2 cellular contexts compared by ENCODE assay signal in the genomic region with DNA sequence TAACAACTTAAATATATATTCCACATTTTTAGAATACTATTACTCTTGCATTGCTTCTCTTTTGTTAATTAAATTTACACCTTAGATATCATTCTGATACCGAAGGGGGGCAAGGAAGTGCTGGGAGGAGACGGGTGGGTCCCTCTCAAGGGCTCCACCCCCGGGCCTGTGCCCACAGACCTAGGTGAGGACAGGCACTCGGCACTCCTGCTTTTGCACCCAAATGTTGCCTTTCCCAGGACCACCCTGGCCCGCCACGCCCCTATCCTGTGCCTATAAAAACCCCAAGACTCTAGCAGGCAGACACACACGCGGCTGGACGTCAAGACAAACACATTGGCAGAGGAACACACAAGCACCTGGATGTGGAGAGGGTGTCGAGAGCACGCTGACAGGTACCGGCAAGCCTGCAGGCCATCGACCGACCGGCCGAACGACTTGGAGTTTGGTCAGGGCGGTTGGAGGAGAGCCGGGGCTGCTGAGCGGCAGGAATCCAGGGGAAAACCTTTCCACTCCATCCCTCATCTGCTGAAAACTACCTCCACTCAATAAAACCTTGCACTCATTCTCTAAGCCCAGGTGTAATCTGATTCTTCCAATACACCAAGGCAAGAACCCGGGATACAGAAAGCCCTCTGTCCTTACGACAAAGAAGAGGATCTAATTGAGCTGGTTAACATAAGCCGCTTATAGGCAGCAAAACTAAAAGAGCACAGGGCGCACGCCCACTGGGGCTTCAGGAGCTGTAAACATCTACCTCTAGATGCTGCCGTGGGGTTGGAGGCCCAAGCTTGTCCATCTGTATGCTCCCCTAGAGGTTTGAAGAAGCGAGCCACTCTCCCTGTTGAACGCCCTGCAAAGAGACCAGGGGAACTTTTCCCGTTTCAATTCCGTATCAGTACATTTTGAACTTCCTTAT.
TF ChIP-seq lines count a peak whose summit lies in the region.

No MANE protein-coding gene starts in this region.

TF ChIP-seq in K562, 482 proteins besides CTCF, POLR2A, EP300 and RAD21 (continues in another document):
- TF ChIP-seq, protein P1, sequence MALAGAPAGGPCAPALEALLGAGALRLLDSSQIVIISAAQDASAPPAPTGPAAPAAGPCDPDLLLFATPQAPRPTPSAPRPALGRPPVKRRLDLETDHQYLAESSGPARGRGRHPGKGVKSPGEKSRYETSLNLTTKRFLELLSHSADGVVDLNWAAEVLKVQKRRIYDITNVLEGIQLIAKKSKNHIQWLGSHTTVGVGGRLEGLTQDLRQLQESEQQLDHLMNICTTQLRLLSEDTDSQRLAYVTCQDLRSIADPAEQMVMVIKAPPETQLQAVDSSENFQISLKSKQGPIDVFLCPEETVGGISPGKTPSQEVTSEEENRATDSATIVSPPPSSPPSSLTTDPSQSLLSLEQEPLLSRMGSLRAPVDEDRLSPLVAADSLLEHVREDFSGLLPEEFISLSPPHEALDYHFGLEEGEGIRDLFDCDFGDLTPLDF (CRISPR knock-in tag; IDR thresholded peaks at IDR 0.05), result no peak
- TF ChIP-seq, protein P2, sequence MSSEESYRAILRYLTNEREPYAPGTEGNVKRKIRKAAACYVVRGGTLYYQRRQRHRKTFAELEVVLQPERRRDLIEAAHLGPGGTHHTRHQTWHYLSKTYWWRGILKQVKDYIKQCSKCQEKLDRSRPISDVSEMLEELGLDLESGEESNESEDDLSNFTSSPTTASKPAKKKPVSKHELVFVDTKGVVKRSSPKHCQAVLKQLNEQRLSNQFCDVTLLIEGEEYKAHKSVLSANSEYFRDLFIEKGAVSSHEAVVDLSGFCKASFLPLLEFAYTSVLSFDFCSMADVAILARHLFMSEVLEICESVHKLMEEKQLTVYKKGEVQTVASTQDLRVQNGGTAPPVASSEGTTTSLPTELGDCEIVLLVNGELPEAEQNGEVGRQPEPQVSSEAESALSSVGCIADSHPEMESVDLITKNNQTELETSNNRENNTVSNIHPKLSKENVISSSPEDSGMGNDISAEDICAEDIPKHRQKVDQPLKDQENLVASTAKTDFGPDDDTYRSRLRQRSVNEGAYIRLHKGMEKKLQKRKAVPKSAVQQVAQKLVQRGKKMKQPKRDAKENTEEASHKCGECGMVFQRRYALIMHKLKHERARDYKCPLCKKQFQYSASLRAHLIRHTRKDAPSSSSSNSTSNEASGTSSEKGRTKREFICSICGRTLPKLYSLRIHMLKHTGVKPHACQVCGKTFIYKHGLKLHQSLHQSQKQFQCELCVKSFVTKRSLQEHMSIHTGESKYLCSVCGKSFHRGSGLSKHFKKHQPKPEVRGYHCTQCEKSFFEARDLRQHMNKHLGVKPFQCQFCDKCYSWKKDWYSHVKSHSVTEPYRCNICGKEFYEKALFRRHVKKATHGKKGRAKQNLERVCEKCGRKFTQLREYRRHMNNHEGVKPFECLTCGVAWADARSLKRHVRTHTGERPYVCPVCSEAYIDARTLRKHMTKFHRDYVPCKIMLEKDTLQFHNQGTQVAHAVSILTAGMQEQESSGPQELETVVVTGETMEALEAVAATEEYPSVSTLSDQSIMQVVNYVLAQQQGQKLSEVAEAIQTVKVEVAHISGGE (CRISPR knock-in tag; IDR thresholded peaks at IDR 0.05), result no peak
- TF ChIP-seq, protein P3, sequence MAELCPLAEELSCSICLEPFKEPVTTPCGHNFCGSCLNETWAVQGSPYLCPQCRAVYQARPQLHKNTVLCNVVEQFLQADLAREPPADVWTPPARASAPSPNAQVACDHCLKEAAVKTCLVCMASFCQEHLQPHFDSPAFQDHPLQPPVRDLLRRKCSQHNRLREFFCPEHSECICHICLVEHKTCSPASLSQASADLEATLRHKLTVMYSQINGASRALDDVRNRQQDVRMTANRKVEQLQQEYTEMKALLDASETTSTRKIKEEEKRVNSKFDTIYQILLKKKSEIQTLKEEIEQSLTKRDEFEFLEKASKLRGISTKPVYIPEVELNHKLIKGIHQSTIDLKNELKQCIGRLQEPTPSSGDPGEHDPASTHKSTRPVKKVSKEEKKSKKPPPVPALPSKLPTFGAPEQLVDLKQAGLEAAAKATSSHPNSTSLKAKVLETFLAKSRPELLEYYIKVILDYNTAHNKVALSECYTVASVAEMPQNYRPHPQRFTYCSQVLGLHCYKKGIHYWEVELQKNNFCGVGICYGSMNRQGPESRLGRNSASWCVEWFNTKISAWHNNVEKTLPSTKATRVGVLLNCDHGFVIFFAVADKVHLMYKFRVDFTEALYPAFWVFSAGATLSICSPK (IDR thresholded peaks at IDR 0.05; ENCODE audit: borderline replicate concordance), result no peak
- TF ChIP-seq KHSRP (IDR thresholded peaks at IDR 0.05) (no peak), CREBBP (IDR thresholded peaks at IDR 0.05; ENCODE audit: low read depth, low read length) (no peak), PURB (CRISPR knock-in tag; IDR thresholded peaks at IDR 0.05; ENCODE audit: low read depth) (no peak)

TF ChIP-seq in HepG2, 621 proteins besides CTCF, POLR2A, EP300 and RAD21:
- TF ChIP-seq, protein P4, sequence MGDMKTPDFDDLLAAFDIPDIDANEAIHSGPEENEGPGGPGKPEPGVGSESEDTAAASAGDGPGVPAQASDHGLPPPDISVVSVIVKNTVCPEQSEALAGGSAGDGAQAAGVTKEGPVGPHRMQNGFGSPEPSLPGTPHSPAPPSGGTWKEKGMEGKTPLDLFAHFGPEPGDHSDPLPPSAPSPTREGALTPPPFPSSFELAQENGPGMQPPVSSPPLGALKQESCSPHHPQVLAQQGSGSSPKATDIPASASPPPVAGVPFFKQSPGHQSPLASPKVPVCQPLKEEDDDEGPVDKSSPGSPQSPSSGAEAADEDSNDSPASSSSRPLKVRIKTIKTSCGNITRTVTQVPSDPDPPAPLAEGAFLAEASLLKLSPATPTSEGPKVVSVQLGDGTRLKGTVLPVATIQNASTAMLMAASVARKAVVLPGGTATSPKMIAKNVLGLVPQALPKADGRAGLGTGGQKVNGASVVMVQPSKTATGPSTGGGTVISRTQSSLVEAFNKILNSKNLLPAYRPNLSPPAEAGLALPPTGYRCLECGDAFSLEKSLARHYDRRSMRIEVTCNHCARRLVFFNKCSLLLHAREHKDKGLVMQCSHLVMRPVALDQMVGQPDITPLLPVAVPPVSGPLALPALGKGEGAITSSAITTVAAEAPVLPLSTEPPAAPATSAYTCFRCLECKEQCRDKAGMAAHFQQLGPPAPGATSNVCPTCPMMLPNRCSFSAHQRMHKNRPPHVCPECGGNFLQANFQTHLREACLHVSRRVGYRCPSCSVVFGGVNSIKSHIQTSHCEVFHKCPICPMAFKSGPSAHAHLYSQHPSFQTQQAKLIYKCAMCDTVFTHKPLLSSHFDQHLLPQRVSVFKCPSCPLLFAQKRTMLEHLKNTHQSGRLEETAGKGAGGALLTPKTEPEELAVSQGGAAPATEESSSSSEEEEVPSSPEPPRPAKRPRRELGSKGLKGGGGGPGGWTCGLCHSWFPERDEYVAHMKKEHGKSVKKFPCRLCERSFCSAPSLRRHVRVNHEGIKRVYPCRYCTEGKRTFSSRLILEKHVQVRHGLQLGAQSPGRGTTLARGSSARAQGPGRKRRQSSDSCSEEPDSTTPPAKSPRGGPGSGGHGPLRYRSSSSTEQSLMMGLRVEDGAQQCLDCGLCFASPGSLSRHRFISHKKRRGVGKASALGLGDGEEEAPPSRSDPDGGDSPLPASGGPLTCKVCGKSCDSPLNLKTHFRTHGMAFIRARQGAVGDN (CRISPR knock-in tag; IDR thresholded peaks at IDR 0.05), result peak; percentile 46
- TF ChIP-seq POGZ (CRISPR knock-in tag; IDR thresholded peaks at IDR 0.05), result 0 out of 2 replicates have a peak, but pooled peaks have one; percentile 24
- no peak for TF ChIP-seq ARID2 (CRISPR knock-in tag; IDR thresholded peaks at IDR 0.05; ENCODE audit: borderline replicate concordance)
- no peak for TF ChIP-seq AKAP8 (CRISPR knock-in tag; IDR thresholded peaks at IDR 0.05)
- TF ChIP-seq, protein P5, sequence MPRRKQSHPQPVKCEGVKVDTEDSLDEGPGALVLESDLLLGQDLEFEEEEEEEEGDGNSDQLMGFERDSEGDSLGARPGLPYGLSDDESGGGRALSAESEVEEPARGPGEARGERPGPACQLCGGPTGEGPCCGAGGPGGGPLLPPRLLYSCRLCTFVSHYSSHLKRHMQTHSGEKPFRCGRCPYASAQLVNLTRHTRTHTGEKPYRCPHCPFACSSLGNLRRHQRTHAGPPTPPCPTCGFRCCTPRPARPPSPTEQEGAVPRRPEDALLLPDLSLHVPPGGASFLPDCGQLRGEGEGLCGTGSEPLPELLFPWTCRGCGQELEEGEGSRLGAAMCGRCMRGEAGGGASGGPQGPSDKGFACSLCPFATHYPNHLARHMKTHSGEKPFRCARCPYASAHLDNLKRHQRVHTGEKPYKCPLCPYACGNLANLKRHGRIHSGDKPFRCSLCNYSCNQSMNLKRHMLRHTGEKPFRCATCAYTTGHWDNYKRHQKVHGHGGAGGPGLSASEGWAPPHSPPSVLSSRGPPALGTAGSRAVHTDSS (CRISPR knock-in tag; conservative IDR thresholded peaks at IDR 0.05), result no peak
- TF ChIP-seq NFYC (CRISPR knock-in tag; IDR thresholded peaks at IDR 0.05), result no peak
- TF ChIP-seq, protein P6, sequence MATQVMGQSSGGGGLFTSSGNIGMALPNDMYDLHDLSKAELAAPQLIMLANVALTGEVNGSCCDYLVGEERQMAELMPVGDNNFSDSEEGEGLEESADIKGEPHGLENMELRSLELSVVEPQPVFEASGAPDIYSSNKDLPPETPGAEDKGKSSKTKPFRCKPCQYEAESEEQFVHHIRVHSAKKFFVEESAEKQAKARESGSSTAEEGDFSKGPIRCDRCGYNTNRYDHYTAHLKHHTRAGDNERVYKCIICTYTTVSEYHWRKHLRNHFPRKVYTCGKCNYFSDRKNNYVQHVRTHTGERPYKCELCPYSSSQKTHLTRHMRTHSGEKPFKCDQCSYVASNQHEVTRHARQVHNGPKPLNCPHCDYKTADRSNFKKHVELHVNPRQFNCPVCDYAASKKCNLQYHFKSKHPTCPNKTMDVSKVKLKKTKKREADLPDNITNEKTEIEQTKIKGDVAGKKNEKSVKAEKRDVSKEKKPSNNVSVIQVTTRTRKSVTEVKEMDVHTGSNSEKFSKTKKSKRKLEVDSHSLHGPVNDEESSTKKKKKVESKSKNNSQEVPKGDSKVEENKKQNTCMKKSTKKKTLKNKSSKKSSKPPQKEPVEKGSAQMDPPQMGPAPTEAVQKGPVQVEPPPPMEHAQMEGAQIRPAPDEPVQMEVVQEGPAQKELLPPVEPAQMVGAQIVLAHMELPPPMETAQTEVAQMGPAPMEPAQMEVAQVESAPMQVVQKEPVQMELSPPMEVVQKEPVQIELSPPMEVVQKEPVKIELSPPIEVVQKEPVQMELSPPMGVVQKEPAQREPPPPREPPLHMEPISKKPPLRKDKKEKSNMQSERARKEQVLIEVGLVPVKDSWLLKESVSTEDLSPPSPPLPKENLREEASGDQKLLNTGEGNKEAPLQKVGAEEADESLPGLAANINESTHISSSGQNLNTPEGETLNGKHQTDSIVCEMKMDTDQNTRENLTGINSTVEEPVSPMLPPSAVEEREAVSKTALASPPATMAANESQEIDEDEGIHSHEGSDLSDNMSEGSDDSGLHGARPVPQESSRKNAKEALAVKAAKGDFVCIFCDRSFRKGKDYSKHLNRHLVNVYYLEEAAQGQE (IDR thresholded peaks at IDR 0.05; ENCODE audit: borderline replicate concordance in 1 of 2, low read depth in 1 of 2, low read length in 2 of 2), result no peak
- TF ChIP-seq ZNF761 (CRISPR knock-in tag; conservative IDR thresholded peaks at IDR 0.05), result no peak
- no peak for TF ChIP-seq ZFP62 (CRISPR knock-in tag; IDR thresholded peaks at IDR 0.05)
- no peak for TF ChIP-seq ELF1 (CRISPR knock-in tag; IDR thresholded peaks at IDR 0.05)
